Comparison of ENCODE assay signal across 23 cellular contexts in genomic region chr6:44409207-44409796, GRCh38.
"Had no signal": no experiment of that assay in that cellular context is flagged by ENCODE, and none has a peak within 500 bp of the region (broad histone marks: within the 10 kb centered on the region; RNA-seq: fewer than 3 reads in every experiment).

No MANE protein-coding gene starts in this region.

- H3K4me3 Mint-ChIP-seq: activated B cell treated with CpG ODN at 0.5 μM for 24 hours; activated T-cell treated with anti-CD3 and anti-CD28 coated beads, Interleukin-2, amount 50 U/mL, for 4 hours; brain; immature natural killer cell; naive B cell had no signal

- H3K9me3 Mint-ChIP-seq: brain, immature natural killer cell had no signal

- DNase-seq: activated B cell treated with CpG ODN at 0.5 μM for 24 hours; activated CD4-positive, alpha-beta T cell treated with anti-CD3 and anti-CD28 coated beads for 48 hours; activated gamma-delta T cell; activated T-cell treated with anti-CD3 and anti-CD28 coated beads, Interleukin-2, amount 50 U/mL, for 4 hours; aorta; effector memory CD4-positive, alpha-beta T cell; glutamatergic neuron; immature natural killer cell; lower lobe of right lung; naive B cell; pancreas; psoas muscle; spleen; stimulated activated CD4-positive, alpha-beta T cell treated with anti-CD3 and anti-CD28 coated beads, Interleukin-4, amount 100 ng/mL, for 24 hours; stimulated activated naive CD8-positive, alpha-beta T cell treated with anti-CD3 and anti-CD28 coated beads, Interleukin-15, Interleukin-2, amounts not matched to agents 100 U/mL and 50 U/mL, for 24 hours; T1000; tibial artery had no signal

- H3K27me3 Mint-ChIP-seq: activated B cell treated with CpG ODN at 0.5 μM for 24 hours, brain, naive B cell had no signal

- H3K27ac Mint-ChIP-seq: activated B cell treated with CpG ODN at 0.5 μM for 24 hours; activated naive CD4-positive, alpha-beta T cell treated with anti-CD3 and anti-CD28 coated beads, Interleukin-2, amount 50 U/mL, for 72 hours; brain had no signal

- H3K27ac ChIP-seq: esophagus muscularis mucosa, hepatocyte, lower lobe of right lung, pancreas, psoas muscle, right atrium auricular region, spleen, tibial artery had no signal

- H3K9me3 ChIP-seq: esophagus muscularis mucosa, lower lobe of right lung, pancreas, psoas muscle, right atrium auricular region, tibial artery had no signal

- ATAC-seq: left lobe of liver; lower lobe of right lung; pancreas; psoas muscle; stimulated activated naive CD8-positive, alpha-beta T cell treated with anti-CD3 and anti-CD28 coated beads, Interleukin-15, Interleukin-2, amounts not matched to agents 100 U/mL and 50 U/mL, for 24 hours had no signal

- H3K4me1 Mint-ChIP-seq: activated B cell treated with CpG ODN at 0.5 μM for 24 hours had no signal
